In the genomic region with DNA sequence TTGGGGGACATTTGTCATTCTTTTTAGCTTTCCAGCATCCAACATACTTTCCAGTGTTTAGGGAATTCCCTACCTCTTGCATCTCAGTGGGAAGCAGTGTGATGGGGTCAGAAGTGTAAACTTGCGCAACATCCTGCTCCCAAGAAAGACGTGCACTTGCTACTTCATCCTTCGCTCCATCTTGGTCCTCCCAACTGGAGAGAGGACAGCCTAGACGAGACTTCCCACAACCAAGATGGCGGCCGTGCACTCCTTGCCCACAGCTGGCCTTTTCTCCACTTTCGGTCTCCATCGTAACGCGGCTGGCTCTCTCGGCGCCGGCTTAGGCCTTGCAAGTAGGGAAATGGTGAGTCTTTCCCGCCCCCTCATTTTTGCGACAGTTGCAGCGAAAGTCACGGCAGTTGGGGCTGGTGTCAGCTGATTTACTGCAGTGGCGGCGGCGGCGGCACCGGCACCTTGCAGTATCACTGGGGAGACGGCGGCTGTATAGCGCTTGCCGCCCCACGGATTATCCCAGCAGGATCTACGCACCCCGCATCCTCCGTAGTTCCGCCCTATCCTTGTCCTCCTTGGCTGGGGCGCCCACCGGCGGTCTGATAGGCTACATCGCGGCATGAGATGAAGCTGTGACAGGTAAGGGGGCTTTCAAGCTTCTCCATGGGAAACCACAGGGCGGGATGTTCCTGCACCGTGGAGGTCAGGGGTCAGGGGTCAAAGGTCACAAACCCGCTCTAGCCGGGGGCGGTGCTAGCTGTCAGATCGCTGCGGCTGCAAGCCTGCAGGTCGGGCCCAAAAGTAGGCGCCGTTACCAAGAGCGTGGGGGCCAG, we compare ENCODE assay signal across 1 cellular context.
TF ChIP-seq lines count a peak whose summit lies in the region.

A gene (plus strand): TSS at position 416 of the 827 bp plus-strand sequence. CDS start 21,157 bp downstream, outside the sequence.

TF ChIP-seq in HepG2, 621 proteins besides CTCF, POLR2A, EP300 and RAD21 (continued from another document and continues in another):
- TF ChIP-seq, protein P1, sequence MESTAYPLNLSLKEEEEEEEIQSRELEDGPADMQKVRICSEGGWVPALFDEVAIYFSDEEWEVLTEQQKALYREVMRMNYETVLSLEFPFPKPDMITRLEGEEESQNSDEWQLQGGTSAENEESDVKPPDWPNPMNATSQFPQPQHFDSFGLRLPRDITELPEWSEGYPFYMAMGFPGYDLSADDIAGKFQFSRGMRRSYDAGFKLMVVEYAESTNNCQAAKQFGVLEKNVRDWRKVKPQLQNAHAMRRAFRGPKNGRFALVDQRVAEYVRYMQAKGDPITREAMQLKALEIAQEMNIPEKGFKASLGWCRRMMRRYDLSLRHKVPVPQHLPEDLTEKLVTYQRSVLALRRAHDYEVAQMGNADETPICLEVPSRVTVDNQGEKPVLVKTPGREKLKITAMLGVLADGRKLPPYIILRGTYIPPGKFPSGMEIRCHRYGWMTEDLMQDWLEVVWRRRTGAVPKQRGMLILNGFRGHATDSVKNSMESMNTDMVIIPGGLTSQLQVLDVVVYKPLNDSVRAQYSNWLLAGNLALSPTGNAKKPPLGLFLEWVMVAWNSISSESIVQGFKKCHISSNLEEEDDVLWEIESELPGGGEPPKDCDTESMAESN (CRISPR knock-in tag; conservative IDR thresholded peaks at IDR 0.05): peak; percentile 75; the same call in 1 of the 2 replicates
- TF ChIP-seq ZSCAN30 (CRISPR knock-in tag; IDR thresholded peaks at IDR 0.05) (no peak), DNMT3B (CRISPR knock-in tag; conservative IDR thresholded peaks at IDR 0.05) (no peak), ZNF543 (CRISPR knock-in tag; IDR thresholded peaks at IDR 0.05) (peak; percentile 71; the same call in 1 of the 2 replicates), NR2F1 (CRISPR knock-in tag; IDR thresholded peaks at IDR 0.05) (peak; percentile 79 to 97; a peak in 3 of 4 replicates), SIN3B (IDR thresholded peaks at IDR 0.05; ENCODE audit: low read length) (no peak), ZNF878 (CRISPR knock-in tag; IDR thresholded peaks at IDR 0.05) (no peak), ZNF460 (CRISPR knock-in tag; IDR thresholded peaks at IDR 0.05; ENCODE audit: borderline replicate concordance) (peak; percentile 23; the same call in 1 of the 2 replicates), SOX6 (IDR thresholded peaks at IDR 0.05) (no peak), SOX6 (CRISPR knock-in tag; IDR thresholded peaks at IDR 0.05) (0 out of 2 replicates have a peak, but pooled peaks have one; percentile 43), BCL6 (CRISPR knock-in tag; IDR thresholded peaks at IDR 0.05) (no peak; the same call in 1 of the 2 replicates), STAT5B (CRISPR knock-in tag; IDR thresholded peaks at IDR 0.05) (no peak), PPARG (CRISPR knock-in tag; conservative IDR thresholded peaks at IDR 0.05) (peak; percentile 39; the same call in 1 of the 2 replicates), ZFY (CRISPR knock-in tag; IDR thresholded peaks at IDR 0.05) (peak; percentile 53), ZNF354B (CRISPR knock-in tag; IDR thresholded peaks at IDR 0.05) (no peak), ZNF33A (CRISPR knock-in tag; IDR thresholded peaks at IDR 0.05; ENCODE audit: borderline replicate concordance) (peak; percentile 60; the same call in 1 of the 2 replicates), RBAK (CRISPR knock-in tag; IDR thresholded peaks at IDR 0.05) (no peak), KLF16 (CRISPR knock-in tag; IDR thresholded peaks at IDR 0.05) (peak in 1 of 2 experiments; percentile 50; a peak in 1 of 4 replicates), ZNF660 (CRISPR knock-in tag; IDR thresholded peaks at IDR 0.05; ENCODE audit: borderline replicate concordance, low read depth) (no peak), DR1 (CRISPR knock-in tag; IDR thresholded peaks at IDR 0.05) (peak; percentile 61; the same call in 1 of the 2 replicates), ZNF567 (CRISPR knock-in tag; IDR thresholded peaks at IDR 0.05; ENCODE audit: borderline replicate concordance) (no peak), ZNF251 (CRISPR knock-in tag; IDR thresholded peaks at IDR 0.05) (no peak), TMF1 (CRISPR knock-in tag; IDR thresholded peaks at IDR 0.05; ENCODE audit: low read depth) (no peak), ZNF614 (CRISPR knock-in tag; IDR thresholded peaks at IDR 0.05; ENCODE audit: borderline replicate concordance) (peak; percentile 74; the same call in 1 of the 2 replicates), HNRNPUL1 (IDR thresholded peaks at IDR 0.05; ENCODE audit: low read depth, low read length) (no peak), MTA1 (CRISPR knock-in tag; IDR thresholded peaks at IDR 0.05; ENCODE audit: borderline replicate concordance) (peak; percentile 52), TCF7 (IDR thresholded peaks at IDR 0.05; ENCODE audit: low read depth) (no peak), ZBTB21 (CRISPR knock-in tag; IDR thresholded peaks at IDR 0.05) (no peak), JUNB (CRISPR knock-in tag; IDR thresholded peaks at IDR 0.05; ENCODE audit: borderline replicate concordance) (no peak), KDM4B (CRISPR knock-in tag; IDR thresholded peaks at IDR 0.05) (no peak), SP2 (CRISPR knock-in tag; IDR thresholded peaks at IDR 0.05) (no peak; the same call in 1 of the 2 replicates)
- TF ChIP-seq, protein P2, sequence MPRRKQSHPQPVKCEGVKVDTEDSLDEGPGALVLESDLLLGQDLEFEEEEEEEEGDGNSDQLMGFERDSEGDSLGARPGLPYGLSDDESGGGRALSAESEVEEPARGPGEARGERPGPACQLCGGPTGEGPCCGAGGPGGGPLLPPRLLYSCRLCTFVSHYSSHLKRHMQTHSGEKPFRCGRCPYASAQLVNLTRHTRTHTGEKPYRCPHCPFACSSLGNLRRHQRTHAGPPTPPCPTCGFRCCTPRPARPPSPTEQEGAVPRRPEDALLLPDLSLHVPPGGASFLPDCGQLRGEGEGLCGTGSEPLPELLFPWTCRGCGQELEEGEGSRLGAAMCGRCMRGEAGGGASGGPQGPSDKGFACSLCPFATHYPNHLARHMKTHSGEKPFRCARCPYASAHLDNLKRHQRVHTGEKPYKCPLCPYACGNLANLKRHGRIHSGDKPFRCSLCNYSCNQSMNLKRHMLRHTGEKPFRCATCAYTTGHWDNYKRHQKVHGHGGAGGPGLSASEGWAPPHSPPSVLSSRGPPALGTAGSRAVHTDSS (CRISPR knock-in tag; conservative IDR thresholded peaks at IDR 0.05): no peak
- TF ChIP-seq, protein P3, sequence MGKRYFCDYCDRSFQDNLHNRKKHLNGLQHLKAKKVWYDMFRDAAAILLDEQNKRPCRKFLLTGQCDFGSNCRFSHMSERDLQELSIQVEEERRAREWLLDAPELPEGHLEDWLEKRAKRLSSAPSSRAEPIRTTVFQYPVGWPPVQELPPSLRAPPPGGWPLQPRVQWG (CRISPR knock-in tag; IDR thresholded peaks at IDR 0.05; ENCODE audit: borderline replicate concordance, low read depth): no peak
- TF ChIP-seq, protein P4, sequence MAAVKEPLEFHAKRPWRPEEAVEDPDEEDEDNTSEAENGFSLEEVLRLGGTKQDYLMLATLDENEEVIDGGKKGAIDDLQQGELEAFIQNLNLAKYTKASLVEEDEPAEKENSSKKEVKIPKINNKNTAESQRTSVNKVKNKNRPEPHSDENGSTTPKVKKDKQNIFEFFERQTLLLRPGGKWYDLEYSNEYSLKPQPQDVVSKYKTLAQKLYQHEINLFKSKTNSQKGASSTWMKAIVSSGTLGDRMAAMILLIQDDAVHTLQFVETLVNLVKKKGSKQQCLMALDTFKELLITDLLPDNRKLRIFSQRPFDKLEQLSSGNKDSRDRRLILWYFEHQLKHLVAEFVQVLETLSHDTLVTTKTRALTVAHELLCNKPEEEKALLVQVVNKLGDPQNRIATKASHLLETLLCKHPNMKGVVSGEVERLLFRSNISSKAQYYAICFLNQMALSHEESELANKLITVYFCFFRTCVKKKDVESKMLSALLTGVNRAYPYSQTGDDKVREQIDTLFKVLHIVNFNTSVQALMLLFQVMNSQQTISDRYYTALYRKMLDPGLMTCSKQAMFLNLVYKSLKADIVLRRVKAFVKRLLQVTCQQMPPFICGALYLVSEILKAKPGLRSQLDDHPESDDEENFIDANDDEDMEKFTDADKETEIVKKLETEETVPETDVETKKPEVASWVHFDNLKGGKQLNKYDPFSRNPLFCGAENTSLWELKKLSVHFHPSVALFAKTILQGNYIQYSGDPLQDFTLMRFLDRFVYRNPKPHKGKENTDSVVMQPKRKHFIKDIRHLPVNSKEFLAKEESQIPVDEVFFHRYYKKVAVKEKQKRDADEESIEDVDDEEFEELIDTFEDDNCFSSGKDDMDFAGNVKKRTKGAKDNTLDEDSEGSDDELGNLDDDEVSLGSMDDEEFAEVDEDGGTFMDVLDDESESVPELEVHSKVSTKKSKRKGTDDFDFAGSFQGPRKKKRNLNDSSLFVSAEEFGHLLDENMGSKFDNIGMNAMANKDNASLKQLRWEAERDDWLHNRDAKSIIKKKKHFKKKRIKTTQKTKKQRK (IDR thresholded peaks at IDR 0.05; ENCODE audit: low read length): no peak
- TF ChIP-seq, protein P5, sequence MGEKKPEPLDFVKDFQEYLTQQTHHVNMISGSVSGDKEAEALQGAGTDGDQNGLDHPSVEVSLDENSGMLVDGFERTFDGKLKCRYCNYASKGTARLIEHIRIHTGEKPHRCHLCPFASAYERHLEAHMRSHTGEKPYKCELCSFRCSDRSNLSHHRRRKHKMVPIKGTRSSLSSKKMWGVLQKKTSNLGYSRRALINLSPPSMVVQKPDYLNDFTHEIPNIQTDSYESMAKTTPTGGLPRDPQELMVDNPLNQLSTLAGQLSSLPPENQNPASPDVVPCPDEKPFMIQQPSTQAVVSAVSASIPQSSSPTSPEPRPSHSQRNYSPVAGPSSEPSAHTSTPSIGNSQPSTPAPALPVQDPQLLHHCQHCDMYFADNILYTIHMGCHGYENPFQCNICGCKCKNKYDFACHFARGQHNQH (CRISPR knock-in tag; IDR thresholded peaks at IDR 0.05): peak; percentile 60; the same call in 1 of the 2 replicates
- TF ChIP-seq, protein P6, sequence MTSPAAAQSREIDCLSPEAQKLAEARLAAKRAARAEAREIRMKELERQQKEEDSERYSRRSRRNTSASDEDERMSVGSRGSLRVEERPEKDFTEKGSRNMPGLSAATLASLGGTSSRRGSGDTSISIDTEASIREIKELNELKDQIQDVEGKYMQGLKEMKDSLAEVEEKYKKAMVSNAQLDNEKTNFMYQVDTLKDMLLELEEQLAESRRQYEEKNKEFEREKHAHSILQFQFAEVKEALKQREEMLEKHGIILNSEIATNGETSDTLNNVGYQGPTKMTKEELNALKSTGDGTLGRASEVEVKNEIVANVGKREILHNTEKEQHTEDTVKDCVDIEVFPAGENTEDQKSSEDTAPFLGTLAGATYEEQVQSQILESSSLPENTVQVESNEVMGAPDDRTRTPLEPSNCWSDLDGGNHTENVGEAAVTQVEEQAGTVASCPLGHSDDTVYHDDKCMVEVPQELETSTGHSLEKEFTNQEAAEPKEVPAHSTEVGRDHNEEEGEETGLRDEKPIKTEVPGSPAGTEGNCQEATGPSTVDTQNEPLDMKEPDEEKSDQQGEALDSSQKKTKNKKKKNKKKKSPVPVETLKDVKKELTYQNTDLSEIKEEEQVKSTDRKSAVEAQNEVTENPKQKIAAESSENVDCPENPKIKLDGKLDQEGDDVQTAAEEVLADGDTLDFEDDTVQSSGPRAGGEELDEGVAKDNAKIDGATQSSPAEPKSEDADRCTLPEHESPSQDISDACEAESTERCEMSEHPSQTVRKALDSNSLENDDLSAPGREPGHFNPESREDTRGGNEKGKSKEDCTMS (CRISPR knock-in tag; conservative IDR thresholded peaks at IDR 0.05): no peak
- TF ChIP-seq, protein P7, sequence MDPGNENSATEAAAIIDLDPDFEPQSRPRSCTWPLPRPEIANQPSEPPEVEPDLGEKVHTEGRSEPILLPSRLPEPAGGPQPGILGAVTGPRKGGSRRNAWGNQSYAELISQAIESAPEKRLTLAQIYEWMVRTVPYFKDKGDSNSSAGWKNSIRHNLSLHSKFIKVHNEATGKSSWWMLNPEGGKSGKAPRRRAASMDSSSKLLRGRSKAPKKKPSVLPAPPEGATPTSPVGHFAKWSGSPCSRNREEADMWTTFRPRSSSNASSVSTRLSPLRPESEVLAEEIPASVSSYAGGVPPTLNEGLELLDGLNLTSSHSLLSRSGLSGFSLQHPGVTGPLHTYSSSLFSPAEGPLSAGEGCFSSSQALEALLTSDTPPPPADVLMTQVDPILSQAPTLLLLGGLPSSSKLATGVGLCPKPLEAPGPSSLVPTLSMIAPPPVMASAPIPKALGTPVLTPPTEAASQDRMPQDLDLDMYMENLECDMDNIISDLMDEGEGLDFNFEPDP (CRISPR knock-in tag; conservative IDR thresholded peaks at IDR 0.05): no peak
- TF ChIP-seq, protein P8, sequence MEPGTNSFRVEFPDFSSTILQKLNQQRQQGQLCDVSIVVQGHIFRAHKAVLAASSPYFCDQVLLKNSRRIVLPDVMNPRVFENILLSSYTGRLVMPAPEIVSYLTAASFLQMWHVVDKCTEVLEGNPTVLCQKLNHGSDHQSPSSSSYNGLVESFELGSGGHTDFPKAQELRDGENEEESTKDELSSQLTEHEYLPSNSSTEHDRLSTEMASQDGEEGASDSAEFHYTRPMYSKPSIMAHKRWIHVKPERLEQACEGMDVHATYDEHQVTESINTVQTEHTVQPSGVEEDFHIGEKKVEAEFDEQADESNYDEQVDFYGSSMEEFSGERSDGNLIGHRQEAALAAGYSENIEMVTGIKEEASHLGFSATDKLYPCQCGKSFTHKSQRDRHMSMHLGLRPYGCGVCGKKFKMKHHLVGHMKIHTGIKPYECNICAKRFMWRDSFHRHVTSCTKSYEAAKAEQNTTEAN (CRISPR knock-in tag; conservative IDR thresholded peaks at IDR 0.05): no peak
- TF ChIP-seq, protein P9, sequence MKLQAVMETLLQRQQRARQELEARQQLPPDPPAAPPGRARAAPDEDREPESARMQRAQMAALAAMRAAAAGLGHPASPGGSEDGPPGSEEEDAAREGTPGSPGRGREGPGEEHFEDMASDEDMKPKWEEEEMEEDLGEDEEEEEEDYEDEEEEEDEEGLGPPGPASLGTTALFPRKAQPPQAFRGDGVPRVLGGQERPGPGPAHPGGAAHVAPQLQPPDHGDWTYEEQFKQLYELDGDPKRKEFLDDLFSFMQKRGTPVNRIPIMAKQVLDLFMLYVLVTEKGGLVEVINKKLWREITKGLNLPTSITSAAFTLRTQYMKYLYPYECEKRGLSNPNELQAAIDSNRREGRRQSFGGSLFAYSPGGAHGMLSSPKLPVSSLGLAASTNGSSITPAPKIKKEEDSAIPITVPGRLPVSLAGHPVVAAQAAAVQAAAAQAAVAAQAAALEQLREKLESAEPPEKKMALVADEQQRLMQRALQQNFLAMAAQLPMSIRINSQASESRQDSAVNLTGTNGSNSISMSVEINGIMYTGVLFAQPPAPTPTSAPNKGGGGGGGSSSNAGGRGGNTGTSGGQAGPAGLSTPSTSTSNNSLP (IDR thresholded peaks at IDR 0.05; ENCODE audit: low read depth, low read length): no peak
- TF ChIP-seq, protein P10, sequence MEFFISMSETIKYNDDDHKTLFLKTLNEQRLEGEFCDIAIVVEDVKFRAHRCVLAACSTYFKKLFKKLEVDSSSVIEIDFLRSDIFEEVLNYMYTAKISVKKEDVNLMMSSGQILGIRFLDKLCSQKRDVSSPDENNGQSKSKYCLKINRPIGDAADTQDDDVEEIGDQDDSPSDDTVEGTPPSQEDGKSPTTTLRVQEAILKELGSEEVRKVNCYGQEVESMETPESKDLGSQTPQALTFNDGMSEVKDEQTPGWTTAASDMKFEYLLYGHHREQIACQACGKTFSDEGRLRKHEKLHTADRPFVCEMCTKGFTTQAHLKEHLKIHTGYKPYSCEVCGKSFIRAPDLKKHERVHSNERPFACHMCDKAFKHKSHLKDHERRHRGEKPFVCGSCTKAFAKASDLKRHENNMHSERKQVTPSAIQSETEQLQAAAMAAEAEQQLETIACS (CRISPR knock-in tag; IDR thresholded peaks at IDR 0.05): no peak
- TF ChIP-seq, protein P11, sequence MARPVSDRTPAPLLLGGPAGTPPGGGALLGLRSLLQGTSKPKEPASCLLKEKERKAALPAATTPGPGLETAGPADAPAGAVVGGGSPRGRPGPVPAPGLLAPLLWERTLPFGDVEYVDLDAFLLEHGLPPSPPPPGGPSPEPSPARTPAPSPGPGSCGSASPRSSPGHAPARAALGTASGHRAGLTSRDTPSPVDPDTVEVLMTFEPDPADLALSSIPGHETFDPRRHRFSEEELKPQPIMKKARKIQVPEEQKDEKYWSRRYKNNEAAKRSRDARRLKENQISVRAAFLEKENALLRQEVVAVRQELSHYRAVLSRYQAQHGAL (CRISPR knock-in tag; IDR thresholded peaks at IDR 0.05; ENCODE audit: not compliant biosample characterization): no peak
